8 cellular contexts compared by ENCODE assay signal in the genomic region with DNA sequence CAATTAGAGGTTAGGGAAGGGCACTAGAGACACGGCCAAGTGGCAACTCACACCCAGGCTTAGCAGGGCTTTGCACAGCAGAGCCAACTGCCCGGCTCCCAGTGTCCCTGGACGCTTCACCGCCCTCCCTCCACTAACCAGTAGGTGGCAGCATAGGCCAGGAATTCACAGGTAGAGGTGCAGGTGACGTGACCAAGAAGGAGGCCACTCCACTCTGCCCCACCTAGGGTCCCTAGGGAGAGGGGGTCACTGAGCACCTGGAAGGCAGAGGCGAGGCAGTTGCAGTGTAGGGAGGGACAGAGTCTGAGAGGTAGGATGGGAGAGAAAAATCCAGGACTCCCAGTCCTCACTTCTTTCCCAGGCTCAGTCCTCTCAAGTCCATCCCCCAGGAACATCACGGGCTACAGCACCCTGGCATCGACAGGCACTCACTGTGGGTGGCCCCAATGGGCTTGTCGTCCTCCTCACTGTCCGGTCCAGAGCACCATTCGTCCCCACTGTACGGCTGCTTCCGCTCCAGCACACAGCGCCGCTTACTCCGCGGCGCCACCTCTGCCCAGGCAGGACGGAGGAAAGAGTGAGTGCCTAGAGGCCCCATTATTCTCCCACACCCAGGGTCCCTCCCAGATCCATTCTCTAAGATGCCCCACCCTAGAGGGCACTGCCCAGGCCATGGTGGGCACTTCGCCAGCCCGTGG. TPM values are rescaled to one million over a fixed set of nuclear protein-coding genes. Genes with fewer than 3 reads are reported as not detected.
A peak's percentile ranks its signal among the peaks of the same experiment; 100 is the strongest.
DNase-seq lines count a peak whose midpoint lies in the region; ATAC-seq, FAIRE-seq and TF ChIP-seq lines count a peak whose summit lies in the region.

No MANE protein-coding gene starts in this region.

- CTCF ChIA-PET in A549 (lab: Yijun Ruan, JAX) (interaction anchor here (0.7 to 2.3 kb wide), 16 partner anchors 9 to 217 kb away, joined by 3 to 9 read pairs (median 4); a partner anchor contains a TSS), IMR-90 (lab: Yijun Ruan, JAX) (interaction anchor here (0.9 to 1.5 kb wide), 3 partner anchors 23 to 218 kb away, joined by 3 to 4 read pairs (median 3); a partner anchor contains a TSS)

- peak; percentile 90 to 92 for TF ChIP-seq RAD21 in A549 (conservative IDR thresholded peaks at IDR 0.05 in 1 of 2, IDR thresholded peaks at IDR 0.05 in 1 of 2)
- peak; percentile 97 for TF ChIP-seq RAD21 in IMR-90 (IDR thresholded peaks at IDR 0.05; ENCODE audit: low read length)

- H3K4me3 Mint-ChIP-seq in activated T-helper 2 cell treated with anti-CD3 and anti-CD28 coated beads, Interferon-gamma antibody, Interleukin-2, Interleukin-4, amounts not matched to agents 10 μg/mL and 5 μg/mL and 100 μg/mL, durations not matched to agents 14 hours and 24 hours and 36 hours (ENCODE audit: low read depth), result no peak overlapping the region

- H3K23ac ChIP-seq in IMR-90 (ENCODE audit: low read depth, low read length), result no peak overlapping the region

- H3K27ac ChIP-seq in A549 (peak overlapping the region; percentile 98 to 100), IMR-90 (ENCODE audit: insufficient read depth, low read length) (no peak overlapping the region), foreskin keratinocyte (no peak overlapping the region), testis (peak overlapping the region; percentile 5 to 25)

- peak; percentile 22 to 46; a peak in 5 of 6 replicates for ATAC-seq in A549
- ATAC-seq in GM18502 (IDR thresholded peaks at IDR 0.05; ENCODE audit: poor library complexity, unreplicated experiment), result peak; percentile 78
- peak; percentile 5; the same call in 1 of the 2 replicates for ATAC-seq in IMR-90 (ENCODE audit: low read depth)
- peak; percentile 18 for ATAC-seq in foreskin keratinocyte

- 5% methylated on average over 15 of the region's 21 CpGs for WGBS in A549 (ENCODE audit: missing lambda C conversion rate)
- WGBS in IMR-90 (ENCODE audit: extremely low coverage in 2 of 2, insufficient read length in 1 of 2), 2 experiments, result 52% methylated on average over 9 of the region's 21 CpGs; no CpG with 5 or more reads in 1 of the 2 experiments
- 45 to 60% methylated on average over 19 to 21 of the region's 21 CpGs for WGBS in testis, 2 donors

- H4K20me1 ChIP-seq in IMR-90 (ENCODE audit: insufficient read depth, low read length), result peaks cover 50% of the 10 kb centered on the region

- in situ Hi-C loops in IMR-90 (cut with MboI; ENCODE audit: low sequenced_read_pairs), result no loop called here

- no peak overlapping the region for H3K9ac ChIP-seq in IMR-90 (ENCODE audit: low read depth, low read length)

- no peak for TF ChIP-seq EP300 in A549 (IDR thresholded peaks at IDR 0.05)

- H3K36me3 ChIP-seq in IMR-90 (ENCODE audit: control insufficient read depth, insufficient read depth, low read length) (peaks cover 40% of the 10 kb centered on the region), testis (ENCODE audit: low read depth, missing control alignments) (no peaks in the 10 kb centered on the region)

- POLR2A ChIA-PET in A549 (lab: Yijun Ruan, JAX), result no interaction called here
- POLR2A ChIA-PET in IMR-90 (lab: Charles Lee; ENCODE audit: unreplicated experiment), result no interaction called here

- H2AFZ ChIP-seq in IMR-90 (replicated peaks; ENCODE audit: low read length, poor library complexity), result peak overlapping the region; percentile 25

- no peak overlapping the region for H2BK120ac ChIP-seq in IMR-90 (ENCODE audit: low read depth, low read length)

- no peak overlapping the region for H3K56ac ChIP-seq in IMR-90 (ENCODE audit: extremely low read depth, insufficient read depth, low read length)

- no peaks in the 10 kb centered on the region for H3K9me3 Mint-ChIP-seq in activated T-helper 2 cell treated with anti-CD3 and anti-CD28 coated beads, Interferon-gamma antibody, Interleukin-2, Interleukin-4, amounts not matched to agents 10 μg/mL and 5 μg/mL and 100 μg/mL, durations not matched to agents 14 hours and 24 hours and 36 hours

- peak overlapping the region; percentile 76; the same call in 1 of the 2 replicates for H2AK5ac ChIP-seq in IMR-90 (ENCODE audit: low read depth, low read length)

- H2BK20ac ChIP-seq in IMR-90 (ENCODE audit: low read depth, low read length), result no peak overlapping the region

- peak overlapping the region; percentile 100 for H3K4me2 ChIP-seq in A549
- no peak overlapping the region for H3K4me2 ChIP-seq in IMR-90 (ENCODE audit: low read depth, low read length)

- BruUV-seq in IMR-90 (replicated peaks; lab: Mats Ljungman, UMichigan), result no TSS peak

- H3K9me1 ChIP-seq in IMR-90 (ENCODE audit: insufficient read depth, low read length), result 0 out of 2 replicates have a peak, but pooled peaks cover 3% of the 10 kb centered on the region

- FAIRE-seq in A549 (lab: Jason Lieb, UNC), result peak; percentile 13

- no peak overlapping the region for H3K18ac ChIP-seq in IMR-90 (ENCODE audit: low read depth, low read length)

- no peak for TF ChIP-seq POLR2A in A549 (IDR thresholded peaks at IDR 0.05; ENCODE audit: low read length)
- no peak for TF ChIP-seq POLR2A in IMR-90 (IDR thresholded peaks at IDR 0.05; ENCODE audit: low read depth, low read length)
- TF ChIP-seq POLR2A in testis (IDR thresholded peaks at IDR 0.05), result no peak

- no peak overlapping the region for H3K27ac Mint-ChIP-seq in activated T-helper 2 cell treated with anti-CD3 and anti-CD28 coated beads, Interferon-gamma antibody, Interleukin-2, Interleukin-4, amounts not matched to agents 10 μg/mL and 5 μg/mL and 100 μg/mL, durations not matched to agents 14 hours and 24 hours and 36 hours

- H3K4me3 ChIP-seq in A549 (peak overlapping the region; percentile 52; the same call in 2 of the 3 replicates), IMR-90 (ENCODE audit: insufficient read depth, low read depth, low read length) (no peak overlapping the region), testis (no peak overlapping the region)

- H4K5ac ChIP-seq in IMR-90 (ENCODE audit: low read depth, low read length), result no peak overlapping the region

- H3K27me3 Mint-ChIP-seq in activated T-helper 2 cell treated with anti-CD3 and anti-CD28 coated beads, Interferon-gamma antibody, Interleukin-2, Interleukin-4, amounts not matched to agents 10 μg/mL and 5 μg/mL and 100 μg/mL, durations not matched to agents 14 hours and 24 hours and 36 hours (ENCODE audit: low read depth), result no peaks in the 10 kb centered on the region

- H3K9me3 ChIP-seq in A549, result no peaks in the 10 kb centered on the region
- H3K9me3 ChIP-seq in IMR-90 (ENCODE audit: control insufficient read depth, insufficient read depth, low read length), result no peaks in the 10 kb centered on the region
- H3K9me3 ChIP-seq in testis, result no peaks in the 10 kb centered on the region

- H2AK9ac ChIP-seq in IMR-90 (replicated peaks; ENCODE audit: low read depth, low read length, poor library complexity), result peak overlapping the region; percentile 77

- peak; percentile 47 to 82 for DNase-seq in A549 (ENCODE audit: low read depth in 1 of 2, low spot score in 1 of 2)
- peak; percentile 62 for DNase-seq in IMR-90
- DNase-seq in RPMI7951 (ENCODE audit: low read depth), result peak; percentile 66
- peak; percentile 80 for DNase-seq in activated T-helper 2 cell treated with anti-CD3 and anti-CD28 coated beads, Interferon-gamma antibody, Interleukin-2, Interleukin-4, amounts not matched to agents 10 μg/mL and 5 μg/mL and 100 μg/mL, durations not matched to agents 14 hours and 24 hours and 36 hours (ENCODE audit: low spot score)
- DNase-seq in foreskin keratinocyte, result peak in 1 of 2 donors; percentile 59
- DNase-seq in occipital lobe (lab: John Stamatoyannopoulos, UW), result peak; percentile 80
- peak; percentile 91 for DNase-seq in testis

- H3K79me1 ChIP-seq in IMR-90 (ENCODE audit: low read depth in 1 of 2, low read length in 2 of 2), result peaks cover 20 to 70% of the 10 kb centered on the region in 2 experiments; a peak in 3 of 4 replicates

- no peak overlapping the region for H2BK15ac ChIP-seq in IMR-90 (ENCODE audit: low read depth, low read length)

- no peak overlapping the region; the same call in 1 of the 2 replicates for H4K91ac ChIP-seq in IMR-90 (ENCODE audit: insufficient read depth, low read depth, low read length)

- TF ChIP-seq CTCF in A549 (IDR thresholded peaks at IDR 0.05) (peak; percentile 72), IMR-90 (conservative IDR thresholded peaks at IDR 0.05; ENCODE audit: low read depth, low read length) (peak; percentile 86), foreskin keratinocyte (conservative IDR thresholded peaks at IDR 0.05) (peak; percentile 90), testis (IDR thresholded peaks at IDR 0.05) (peak; percentile 87 to 96 (median 95))

- H3K4ac ChIP-seq in IMR-90 (ENCODE audit: low read depth, low read length), result peak overlapping the region; percentile 21

- intact Hi-C loops in IMR-90 (cut with micrococcal nuclease) (loop anchor here (1.0 to 5.0 kb wide), 2 partner anchors 21 to 115 kb away; a partner anchor contains a TSS), testis (cut with DNase I; ENCODE audit: low total_unique reads) (loop anchor here (10.0 kb wide), 1 partner anchor 212 kb away; no protein-coding TSS in a partner anchor)
- intact Hi-C loops in activated T-helper 2 cell treated with anti-CD3 and anti-CD28 coated beads, Interferon-gamma antibody, Interleukin-2, Interleukin-4, amounts not matched to agents 10 μg/mL and 5 μg/mL and 100 μg/mL, durations not matched to agents 14 hours and 24 hours and 36 hours (cut with micrococcal nuclease), result loop anchor here (1.0 to 5.0 kb wide), 3 partner anchors 23 to 49 kb away; a partner anchor contains a TSS

- peaks cover 24% of the 10 kb centered on the region for H3K4me1 Mint-ChIP-seq in activated T-helper 2 cell treated with anti-CD3 and anti-CD28 coated beads, Interferon-gamma antibody, Interleukin-2, Interleukin-4, amounts not matched to agents 10 μg/mL and 5 μg/mL and 100 μg/mL, durations not matched to agents 14 hours and 24 hours and 36 hours (ENCODE audit: low read depth)

- peaks cover 20% of the 10 kb centered on the region for H3K36me3 Mint-ChIP-seq in activated T-helper 2 cell treated with anti-CD3 and anti-CD28 coated beads, Interferon-gamma antibody, Interleukin-2, Interleukin-4, amounts not matched to agents 10 μg/mL and 5 μg/mL and 100 μg/mL, durations not matched to agents 14 hours and 24 hours and 36 hours (ENCODE audit: low read depth)

- H3K4me1 ChIP-seq in A549 (peaks cover 60% of the 10 kb centered on the region), IMR-90 (ENCODE audit: control insufficient read depth, insufficient read depth, low read length) (peaks cover 30% of the 10 kb centered on the region), foreskin keratinocyte (peaks cover 24% of the 10 kb centered on the region), testis (peaks cover 53% of the 10 kb centered on the region)

- dilution Hi-C loops in IMR-90 (cut with HindIII; ENCODE audit: low sequenced_read_pairs, unreplicated experiment), result no loop called here

- H2BK5ac ChIP-seq in IMR-90 (ENCODE audit: low read depth, low read length, poor library complexity, severe bottlenecking), result peak overlapping the region; percentile 17

- no peak overlapping the region for H3K14ac ChIP-seq in IMR-90 (replicated peaks; ENCODE audit: low read depth, low read length)

- H4K8ac ChIP-seq in IMR-90 (ENCODE audit: low read depth in 2 of 2, low read length in 2 of 2), result peak overlapping the region in 1 of 2 experiments; percentile 28; a peak in 1 of 4 replicates

- H3K27me3 ChIP-seq in IMR-90 (ENCODE audit: control insufficient read depth, insufficient read depth, low read length) (no peaks in the 10 kb centered on the region), foreskin keratinocyte (no peaks in the 10 kb centered on the region), testis (no peaks in the 10 kb centered on the region)

RNA-seq across cellular contexts. Expression of a gene that starts 18.5 kb away (rescaled TPM):
- 7.0 and 8.8 TPM in 2 replicates for polyA plus RNA-seq in A549 (2011; rRNA removed)
- polyA plus RNA-seq in A549 (2012; cell fraction: cytosol; rRNA removed), result 16.4 and 27.8 TPM in 2 replicates
- polyA plus RNA-seq in A549 (2012; cell fraction: nucleus; rRNA removed), result 41.9 and 56.6 TPM in 2 replicates
- 51.8 to 53.2 TPM (median 52.0 TPM) in 3 replicates for polyA plus RNA-seq in A549 (2017; fragmentation: RNase III; extraction: RNeasy Plus Mini Kit Qiagen cat#74134 plus additional on column Dnase treatment)
- 8.8 and 19.9 TPM in 2 replicates for polyA minus RNA-seq in A549 (2011; rRNA and poly(A)+ RNA removed)
- 1.7 and 2.3 TPM in 2 replicates for total RNA-seq in IMR-90 (2012; rRNA removed)
- 17.0 and 21.5 TPM in 2 replicates for polyA plus RNA-seq in IMR-90 (2012; rRNA removed)
- polyA plus RNA-seq in IMR-90 (2012; cell fraction: cytosol; rRNA removed), result 11.8 and 20.1 TPM in 2 replicates
- 30.5 and 55.8 TPM in 2 replicates for polyA plus RNA-seq in IMR-90 (2012; cell fraction: nucleus; rRNA removed; ENCODE audit: low replicate concordance)
- total RNA-seq in RPMI7951 (2014; rRNA removed; shearing (Covaris generic)), result 11.1 and 13.8 TPM in 2 replicates
- total RNA-seq in activated T-helper 2 cell treated with anti-CD3 and anti-CD28 coated beads, Interferon-gamma antibody, Interleukin-2, Interleukin-4, amounts not matched to agents 10 μg/mL and 5 μg/mL and 100 μg/mL, durations not matched to agents 14 hours and 24 hours and 36 hours, result 21.9 and 23.7 TPM in 2 replicates
- total RNA-seq in foreskin keratinocyte, result 54.6 and 61.4 TPM in 2 replicates
- 22.1 and 22.9 TPM in 2 replicates for polyA plus RNA-seq in foreskin keratinocyte
- 11.5 TPM for total RNA-seq in occipital lobe
- total RNA-seq in testis, result 10 to 100 TPM; 37.0 to 38.9 TPM
- polyA plus RNA-seq in testis (ENCODE audit: insufficient read depth, low read depth, low replicate concordance), result 30.7 TPM

RNA-seq across cellular contexts. Expression of a gene that starts 23.5 kb away (rescaled TPM):
- polyA plus RNA-seq in A549 (2011; rRNA removed), result not detected in 2 replicates
- not detected in 2 replicates for polyA plus RNA-seq in A549 (2012; cell fraction: cytosol; rRNA removed)
- 0.02 and 0.04 TPM in 2 replicates for polyA plus RNA-seq in A549 (2012; cell fraction: nucleus; rRNA removed)
- 0.04 to 0.05 TPM (median 0.04 TPM) in 3 replicates for polyA plus RNA-seq in A549 (2017; fragmentation: RNase III; extraction: RNeasy Plus Mini Kit Qiagen cat#74134 plus additional on column Dnase treatment)
- not detected in 2 replicates for polyA minus RNA-seq in A549 (2011; rRNA and poly(A)+ RNA removed)
- total RNA-seq in IMR-90 (2012; rRNA removed), result not detected in 2 replicates
- polyA plus RNA-seq in IMR-90 (2012; rRNA removed), result not detected in 2 replicates
- not detected in 2 replicates for polyA plus RNA-seq in IMR-90 (2012; cell fraction: cytosol; rRNA removed)
- 0.02 TPM in 1 of 2 replicates, not detected in the other for polyA plus RNA-seq in IMR-90 (2012; cell fraction: nucleus; rRNA removed; ENCODE audit: low replicate concordance)
- total RNA-seq in RPMI7951 (2014; rRNA removed; shearing (Covaris generic)), result not detected in 2 replicates
- 7.5 and 8.1 TPM in 2 replicates for total RNA-seq in activated T-helper 2 cell treated with anti-CD3 and anti-CD28 coated beads, Interferon-gamma antibody, Interleukin-2, Interleukin-4, amounts not matched to agents 10 μg/mL and 5 μg/mL and 100 μg/mL, durations not matched to agents 14 hours and 24 hours and 36 hours
- total RNA-seq in foreskin keratinocyte, result not detected in 2 replicates
- polyA plus RNA-seq in foreskin keratinocyte, result 0.01 TPM in 1 of 2 replicates, not detected in the other
- not detected for total RNA-seq in occipital lobe
- under 1 TPM in 1 of 2 donors, not detected in 1; 0.06 TPM for total RNA-seq in testis
- polyA plus RNA-seq in testis (ENCODE audit: insufficient read depth, low read depth, low replicate concordance), result 0.22 TPM

RNA-seq across cellular contexts. Expression of a gene that starts 48.9 kb away (rescaled TPM):
- polyA plus RNA-seq in A549 (2011; rRNA removed) (0.20 and 0.37 TPM in 2 replicates), A549 (2017; fragmentation: RNase III; extraction: RNeasy Plus Mini Kit Qiagen cat#74134 plus additional on column Dnase treatment) (0.41 to 0.92 TPM (median 0.50 TPM) in 3 replicates), IMR-90 (2012; rRNA removed) (0.26 and 0.39 TPM in 2 replicates), foreskin keratinocyte (0.25 and 0.32 TPM in 2 replicates), testis (ENCODE audit: insufficient read depth, low read depth, low replicate concordance) (0.50 TPM)
- polyA plus RNA-seq in A549 (2012; cell fraction: cytosol; rRNA removed), result 0.48 and 0.49 TPM in 2 replicates
- 0.56 and 0.62 TPM in 2 replicates for polyA plus RNA-seq in A549 (2012; cell fraction: nucleus; rRNA removed)
- 0.37 and 0.39 TPM in 2 replicates for polyA minus RNA-seq in A549 (2011; rRNA and poly(A)+ RNA removed)
- total RNA-seq in IMR-90 (2012; rRNA removed) (not detected in 2 replicates), foreskin keratinocyte (0.11 and 0.20 TPM in 2 replicates), occipital lobe (not detected), testis (under 1 TPM in 1 of 2 donors, not detected in 1; 0.68 TPM)
- polyA plus RNA-seq in IMR-90 (2012; cell fraction: cytosol; rRNA removed), result 0.47 TPM in 1 of 2 replicates, not detected in the other
- 0.24 and 0.25 TPM in 2 replicates for polyA plus RNA-seq in IMR-90 (2012; cell fraction: nucleus; rRNA removed; ENCODE audit: low replicate concordance)
- not detected in 2 replicates for total RNA-seq in RPMI7951 (2014; rRNA removed; shearing (Covaris generic))
- total RNA-seq in activated T-helper 2 cell treated with anti-CD3 and anti-CD28 coated beads, Interferon-gamma antibody, Interleukin-2, Interleukin-4, amounts not matched to agents 10 μg/mL and 5 μg/mL and 100 μg/mL, durations not matched to agents 14 hours and 24 hours and 36 hours, result 0.21 TPM in 1 of 2 replicates, not detected in the other

Comparison
In these comparisons a context has a peak if more than half of its experiments do, and no peak if none do; other contexts are left out.
1. ATAC-seq: peak in every context shown above with its lines; median percentile 78 in GM18502; 34 in A549; 18 in foreskin keratinocyte; 5 in IMR-90.
2. H3K27ac ChIP-seq: peak in A549 (2 of 2) and testis (2 of 2); none in IMR-90 (single experiment) and foreskin keratinocyte (single experiment).
3. Peak in every context shown above with its lines, with median percentiles within 50 percentile points of each other: CTCF ChIP-seq.